In genomic region chr7:76626581-76626980, GRCh38 we compare ENCODE assay signal across 8 cellular contexts. TPM values are rescaled to one million over a fixed set of nuclear protein-coding genes. Genes with fewer than 3 reads are reported as not detected.
DNase-seq lines count a peak whose midpoint lies in the region; ATAC-seq and TF ChIP-seq lines count a peak whose summit lies in the region.
"Not testable (repeated sequence)": the region's sequence is repeated elsewhere in the genome, so short reads cannot be mapped to it uniquely, and the experiment has no call there.

No MANE protein-coding gene starts in this region.

- H3K27me3 Mint-ChIP-seq in H9 (ENCODE audit: low read depth); T-cell; stimulated activated naive B cell treated with anti-CD40 and anti-IgM and Interleukin-4, amounts not matched to agents 10 μg/mL and 1 μg/mL and 100 μg/mL, for 72 hours: not testable (repeated sequence)

- ATAC-seq in T-cell (replicated peaks in 1 of 4) (peak; percentile 50 to 59 (median 54)), mucosa of descending colon (peak; percentile 62)
- ATAC-seq in stimulated activated naive B cell treated with anti-CD40 and anti-IgM and Interleukin-4, amounts not matched to agents 10 μg/mL and 1 μg/mL and 100 μg/mL, for 72 hours (replicated peaks), result peak; percentile 64 to 70

- not testable (repeated sequence) for H3K79me2 ChIP-seq in H9 (ENCODE audit: insufficient read depth, low read length)

- not testable (repeated sequence) for H2AK5ac ChIP-seq in H9 (ENCODE audit: insufficient read length, low read length)

- H3K14ac ChIP-seq in H9 (ENCODE audit: insufficient read depth, low read length), result peak overlapping the region; percentile 75; the same call in 1 of the 2 replicates

- H3K23me2 ChIP-seq in H9 (ENCODE audit: insufficient read length, low read depth, low read length, poor library complexity, severe bottlenecking), result not testable (repeated sequence)

- H2AFZ ChIP-seq in H9 (ENCODE audit: low read length), result not testable (repeated sequence)

- not testable (repeated sequence) for H3K56ac ChIP-seq in H9 (ENCODE audit: insufficient read length, low read depth, low read length)

- H3K18ac ChIP-seq in H9 (ENCODE audit: insufficient read length, low read depth, low read length), result not testable (repeated sequence)

- intact Hi-C loops in mucosa of descending colon (cut with DNase I, micrococcal nuclease), result not testable (repeated sequence)

- H2BK5ac ChIP-seq in H9 (ENCODE audit: insufficient read length, low read length), result not testable (repeated sequence)

- H3K27ac ChIP-seq in H9 (ENCODE audit: insufficient read length, low read depth, low read length), result not testable (repeated sequence)
- H3K27ac ChIP-seq in HL-60 (replicated peaks), result 0 out of 2 replicates have a peak overlapping the region, but pooled peaks have one; percentile 28

- H3K9ac ChIP-seq in H9 (ENCODE audit: extremely low read depth, insufficient read length, low read length) (peak overlapping the region; percentile 86), adipocyte (ENCODE audit: low read length) (peak overlapping the region; percentile 84)

- not testable (repeated sequence) for H3K23ac ChIP-seq in H9 (ENCODE audit: insufficient read length, low read depth, low read length)

- peak overlapping the region; percentile 51 for H3K4me2 ChIP-seq in H9 (ENCODE audit: insufficient read depth, insufficient read length, low read length)

- not testable (repeated sequence) for H2BK20ac ChIP-seq in H9 (ENCODE audit: low read depth, low read length, poor library complexity, severe bottlenecking)

- not testable (repeated sequence) for H3K79me1 ChIP-seq in H9 (ENCODE audit: insufficient read depth, low read depth, low read length, poor library complexity, severe bottlenecking)

- CTCF ChIA-PET in T-cell (lab: Charles Lee), result not testable (repeated sequence)

- not testable (repeated sequence) for H4K8ac ChIP-seq in H9 (replicated peaks; ENCODE audit: insufficient read length, low read depth, low read length)

- DNase-seq in Daoy (ENCODE audit: low read depth) (peak; percentile 18), T-cell (peak in 4 of 34 experiments; percentile 4 to 18 (median 10)), adipocyte (ENCODE audit: low read depth) (peak; percentile 42), fibroblast of villous mesenchyme (ENCODE audit: low read depth) (peak; percentile 5), mucosa of descending colon (peak; percentile 24 to 51 (median 41))
- not testable (repeated sequence) for DNase-seq in H9; HL-60 (ENCODE audit: low read depth in 1 of 2, low spot score in 1 of 2); stimulated activated naive B cell treated with anti-CD40 and anti-IgM and Interleukin-4, amounts not matched to agents 10 μg/mL and 1 μg/mL and 100 μg/mL, for 72 hours

- not testable (repeated sequence) for TF ChIP-seq CTCF in H9 (conservative IDR thresholded peaks at IDR 0.05); HL-60 (IDR thresholded peaks at IDR 0.05; ENCODE audit: insufficient read depth, low read length); fibroblast of villous mesenchyme (IDR thresholded peaks at IDR 0.05; ENCODE audit: insufficient read depth, low read depth, low read length); mucosa of descending colon (IDR thresholded peaks at IDR 0.05)

- not testable (repeated sequence) for H3K4me1 ChIP-seq in H9 (ENCODE audit: insufficient read depth, low read length); adipocyte (ENCODE audit: control insufficient read depth, insufficient read depth, low read length); mucosa of descending colon (ENCODE audit: low read depth)

- H3K9me3 Mint-ChIP-seq in H9; T-cell; stimulated activated naive B cell treated with anti-CD40 and anti-IgM and Interleukin-4, amounts not matched to agents 10 μg/mL and 1 μg/mL and 100 μg/mL, for 72 hours: not testable (repeated sequence)

- H3K9me3 ChIP-seq in H9 (ENCODE audit: control insufficient read depth, low read depth, low read length); adipocyte (ENCODE audit: control insufficient read depth, low read length); mucosa of descending colon: not testable (repeated sequence)

- not testable (repeated sequence) for H2BK12ac ChIP-seq in H9 (ENCODE audit: insufficient read length, low read depth, low read length)

- not testable (repeated sequence) for H4K20me1 ChIP-seq in H9 (ENCODE audit: control insufficient read depth, insufficient read depth, insufficient read length)

- H3K4me1 Mint-ChIP-seq in H9, result not testable (repeated sequence)
- peaks cover 7 to 14% (median 13%) of the 10 kb centered on the region in 3 donors for H3K4me1 Mint-ChIP-seq in T-cell
- H3K4me1 Mint-ChIP-seq in stimulated activated naive B cell treated with anti-CD40 and anti-IgM and Interleukin-4, amounts not matched to agents 10 μg/mL and 1 μg/mL and 100 μg/mL, for 72 hours, result peaks cover 3 to 11% of the 10 kb centered on the region in 2 donors

- not testable (repeated sequence) for H4K91ac ChIP-seq in H9 (ENCODE audit: insufficient read length, low read depth, low read length)

- H3K27ac Mint-ChIP-seq in H9 (peak overlapping the region; percentile 85 to 97 (median 89); a peak in 5 of 7 replicates), T-cell (peak overlapping the region; percentile 82 to 89)
- H3K27ac Mint-ChIP-seq in stimulated activated naive B cell treated with anti-CD40 and anti-IgM and Interleukin-4, amounts not matched to agents 10 μg/mL and 1 μg/mL and 100 μg/mL, for 72 hours, result peak overlapping the region; percentile 91

- not testable (repeated sequence) for H3K27me3 ChIP-seq in H9 (ENCODE audit: insufficient read depth, low read length); HL-60 (ENCODE audit: insufficient read depth, poor library complexity, severe bottlenecking); adipocyte (replicated peaks; ENCODE audit: control insufficient read depth, insufficient read depth, low read length)

- H3T11ph ChIP-seq in H9 (ENCODE audit: low read length), result not testable (repeated sequence)

- H3K4me3 ChIP-seq in HL-60 (replicated peaks; ENCODE audit: insufficient read depth, low read length), result peak overlapping the region; percentile 58
- H3K4me3 ChIP-seq in adipocyte (ENCODE audit: low read length), result peak overlapping the region; percentile 78
- peak overlapping the region; percentile 66 for H3K4me3 ChIP-seq in fibroblast of villous mesenchyme (ENCODE audit: low read depth, low read length)
- not testable (repeated sequence) for H3K4me3 ChIP-seq in mucosa of descending colon

- H3K36me3 ChIP-seq in adipocyte (ENCODE audit: control insufficient read depth, insufficient read depth, low read length, severe bottlenecking); mucosa of descending colon (ENCODE audit: low read depth): not testable (repeated sequence)

- H3K4me3 Mint-ChIP-seq in H9 (peak overlapping the region; percentile 89 to 93), T-cell (peak overlapping the region; percentile 79 to 90 (median 81))
- H3K4me3 Mint-ChIP-seq in stimulated activated naive B cell treated with anti-CD40 and anti-IgM and Interleukin-4, amounts not matched to agents 10 μg/mL and 1 μg/mL and 100 μg/mL, for 72 hours, result peak overlapping the region; percentile 84 to 88

- POLR2A ChIA-PET in T-cell (lab: Charles Lee), result not testable (repeated sequence)

- H4K5ac ChIP-seq in H9 (ENCODE audit: insufficient read length, low read depth, low read length), result not testable (repeated sequence)

- H2BK15ac ChIP-seq in H9 (ENCODE audit: low read depth, low read length), result not testable (repeated sequence)

- H3K36me3 Mint-ChIP-seq in H9 (ENCODE audit: insufficient read depth in 1 of 3, low read depth in 3 of 3), result peaks cover 2 to 15% (median 13%) of the 10 kb centered on the region in 3 experiments; a peak in 5 of 7 replicates
- H3K36me3 Mint-ChIP-seq in T-cell, result not testable (repeated sequence)
- H3K36me3 Mint-ChIP-seq in stimulated activated naive B cell treated with anti-CD40 and anti-IgM and Interleukin-4, amounts not matched to agents 10 μg/mL and 1 μg/mL and 100 μg/mL, for 72 hours, result peaks cover 13 to 15% of the 10 kb centered on the region in 2 donors

- WGBS in H9 (ENCODE audit: extremely low coverage, insufficient read length, low lambda C conversion rate), result no CpG with 5 or more reads among the region's 34 CpGs

- H2BK120ac ChIP-seq in H9 (ENCODE audit: low read depth, low read length, poor library complexity, severe bottlenecking), result not testable (repeated sequence)

- not testable (repeated sequence) for H3K4ac ChIP-seq in H9 (ENCODE audit: low read depth, low read length)

RNA-seq across cellular contexts. Expression of gene POMZP3, which starts 0.5 kb away (rescaled TPM):
- 2.9 and 4.4 TPM in 2 replicates for total RNA-seq in Daoy (2014; rRNA removed; shearing (Covaris generic))
- total RNA-seq in H9 (2021), result 8.5 and 9.8 TPM in 2 replicates
- 10 to 100 TPM; 18.6 to 35.7 (median 19.4) TPM for total RNA-seq in T-cell
- 3.5 and 4.8 TPM in 2 replicates for total RNA-seq in fibroblast of villous mesenchyme
- 10 to 100 TPM; 10.9 to 17.4 (median 17.3) TPM for total RNA-seq in mucosa of descending colon
